In genomic region chr19:13817018-13817614, GRCh38 we compare ENCODE assay signal across 8 cellular contexts. TPM values are rescaled to one million over a fixed set of nuclear protein-coding genes. Genes with fewer than 3 reads are reported as not detected.
DNase-seq lines count a peak whose midpoint lies in the region; ATAC-seq and TF ChIP-seq lines count a peak whose summit lies in the region.

No MANE protein-coding gene starts in this region.

- peaks cover 26% of the 10 kb centered on the region for H3K36me3 ChIP-seq in left ventricle myocardium inferior
- no peaks in the 10 kb centered on the region for H3K36me3 ChIP-seq in adrenal gland (replicated peaks in 1 of 2)

- TF ChIP-seq CTCF in left ventricle myocardium inferior (IDR thresholded peaks at IDR 0.05; ENCODE audit: borderline replicate concordance) (no peak), adrenal gland (IDR thresholded peaks at IDR 0.05) (no peak)

- peaks cover 5% of the 10 kb centered on the region for H3K4me1 Mint-ChIP-seq in activated CD4-positive, alpha-beta T cell treated with anti-CD3 and anti-CD28 coated beads for 36 hours
- peaks cover 18% of the 10 kb centered on the region for H3K4me1 Mint-ChIP-seq in stimulated activated naive CD8-positive, alpha-beta T cell treated with anti-CD3 and anti-CD28 coated beads, Interleukin-15, amount 100 ng/mL, for 72 hours

- H3K4me3 Mint-ChIP-seq in activated CD4-positive, alpha-beta T cell treated with anti-CD3 and anti-CD28 coated beads for 36 hours = peak overlapping the region; percentile 60
- peak overlapping the region in 1 of 2 donors; percentile 67 for H3K4me3 Mint-ChIP-seq in stimulated activated naive CD8-positive, alpha-beta T cell treated with anti-CD3 and anti-CD28 coated beads, Interleukin-15, amount 100 ng/mL, for 72 hours

- H3K27me3 Mint-ChIP-seq in activated CD4-positive, alpha-beta T cell treated with anti-CD3 and anti-CD28 coated beads for 36 hours = no peaks in the 10 kb centered on the region
- no peaks in the 10 kb centered on the region for H3K27me3 Mint-ChIP-seq in stimulated activated naive CD8-positive, alpha-beta T cell treated with anti-CD3 and anti-CD28 coated beads, Interleukin-15, amount 100 ng/mL, for 72 hours

- H3K4me1 ChIP-seq in left ventricle myocardium inferior (no peaks in the 10 kb centered on the region), adrenal gland (replicated peaks in 1 of 2) (peaks cover 0 to 5% of the 10 kb centered on the region in 2 donors)

- H3K27ac ChIP-seq in left ventricle myocardium inferior (replicated peaks) (no peak overlapping the region), adrenal gland (no peak overlapping the region)

- no peak overlapping the region for H3K27ac Mint-ChIP-seq in activated CD4-positive, alpha-beta T cell treated with anti-CD3 and anti-CD28 coated beads for 36 hours
- peak overlapping the region in 1 of 2 donors; percentile 92 for H3K27ac Mint-ChIP-seq in stimulated activated naive CD8-positive, alpha-beta T cell treated with anti-CD3 and anti-CD28 coated beads, Interleukin-15, amount 100 ng/mL, for 72 hours

- DNase-seq in activated CD4-positive, alpha-beta T cell treated with anti-CD3 and anti-CD28 coated beads for 36 hours = peak; percentile 72
- DNase-seq in activated CD4-positive, alpha-beta T cell treated with anti-CD3 and anti-CD28 coated beads for 4 hours = no peak
- DNase-seq in NCI-H774 (lab: John Stamatoyannopoulos, UW) = peak; percentile 72
- no peak for DNase-seq in left ventricle myocardium inferior
- DNase-seq in stimulated activated naive CD8-positive, alpha-beta T cell treated with anti-CD3 and anti-CD28 coated beads, Interleukin-15, amount 100 ng/mL, for 72 hours = peak in 1 of 2 donors; percentile 31
- no peak for DNase-seq in adrenal gland
- DNase-seq in ureter (ENCODE audit: low spot score) = no peak

- 63 to 96% (median 77%) methylated on average over 4 to 11 of the region's 11 CpGs for WGBS in adrenal gland, 4 donors

- no peaks in the 10 kb centered on the region for H3K9me3 Mint-ChIP-seq in activated CD4-positive, alpha-beta T cell treated with anti-CD3 and anti-CD28 coated beads for 36 hours (ENCODE audit: low read depth)
- H3K9me3 Mint-ChIP-seq in stimulated activated naive CD8-positive, alpha-beta T cell treated with anti-CD3 and anti-CD28 coated beads, Interleukin-15, amount 100 ng/mL, for 72 hours = no peaks in the 10 kb centered on the region

- peaks cover 7% of the 10 kb centered on the region for H3K36me3 Mint-ChIP-seq in activated CD4-positive, alpha-beta T cell treated with anti-CD3 and anti-CD28 coated beads for 36 hours (ENCODE audit: low read depth)

- peak; percentile 81 for ATAC-seq in activated CD4-positive, alpha-beta T cell treated with anti-CD3 and anti-CD28 coated beads for 36 hours
- peak; percentile 49 for ATAC-seq in stimulated activated naive CD8-positive, alpha-beta T cell treated with anti-CD3 and anti-CD28 coated beads, Interleukin-15, amount 100 ng/mL, for 72 hours
- no peak for ATAC-seq in GM18870 (IDR thresholded peaks at IDR 0.05; ENCODE audit: unreplicated experiment)

- H3K27me3 ChIP-seq in left ventricle myocardium inferior (ENCODE audit: low read depth) (no peaks in the 10 kb centered on the region), adrenal gland (no peaks in the 10 kb centered on the region)

- H3K4me3 ChIP-seq in left ventricle myocardium inferior (peak overlapping the region; percentile 51), adrenal gland (no peak overlapping the region)

- intact Hi-C loops in activated CD4-positive, alpha-beta T cell treated with anti-CD3 and anti-CD28 coated beads for 36 hours (cut with DNase I, micrococcal nuclease) = no loop called here
- intact Hi-C loops in left ventricle myocardium inferior (cut with micrococcal nuclease) (no loop called here), adrenal gland (cut with DNase I) (no loop called here)

- POLR2A ChIA-PET in activated CD4-positive, alpha-beta T cell treated with anti-CD3 and anti-CD28 coated beads for 36 hours (lab: Charles Lee) = interaction anchor here (1.0 kb wide), 1 partner anchor 11 kb away, joined by 3 read pairs; no protein-coding TSS in a partner anchor

- CTCF ChIA-PET in activated CD4-positive, alpha-beta T cell treated with anti-CD3 and anti-CD28 coated beads for 36 hours (lab: Charles Lee) = interaction anchor here (1.3 kb wide), 1 partner anchor 45 kb away, joined by 4 read pairs; no protein-coding TSS in a partner anchor

- no peaks in the 10 kb centered on the region for H3K9me3 ChIP-seq in left ventricle myocardium inferior (replicated peaks)
- no peaks in the 10 kb centered on the region for H3K9me3 ChIP-seq in adrenal gland (replicated peaks in 1 of 3)

- TF ChIP-seq POLR2A in adrenal gland (IDR thresholded peaks at IDR 0.05) = no peak

RNA-seq across cellular contexts. Expression of gene ZSWIM4, which starts 21.9 kb away (rescaled TPM):
- total RNA-seq in activated CD4-positive, alpha-beta T cell treated with anti-CD3 and anti-CD28 coated beads for 36 hours = 1 to 10 TPM; 5.6 to 5.8 TPM
- 2.6 TPM for total RNA-seq in left ventricle myocardium inferior
- total RNA-seq in adrenal gland = 10 to 100 TPM in 4 of 8 donors, 1 to 10 TPM in 4; 5.8 to 15.4 (median 10.2) TPM
- 1 to 10 TPM; 1.7 to 6.4 (median 3.2) TPM for polyA plus RNA-seq in adrenal gland
- total RNA-seq in ureter = 8.1 TPM

RNA-seq across cellular contexts. Expression of gene C19orf53, which starts 42.9 kb away (rescaled TPM):
- 100 to 1,000 TPM; 115 to 142 TPM for total RNA-seq in activated CD4-positive, alpha-beta T cell treated with anti-CD3 and anti-CD28 coated beads for 36 hours
- total RNA-seq in left ventricle myocardium inferior = 97.7 TPM
- 100 to 1,000 TPM in 7 of 8 donors, 10 to 100 TPM in 1; 95.8 to 224 (median 137) TPM for total RNA-seq in adrenal gland
- polyA plus RNA-seq in adrenal gland = 100 to 1,000 TPM; 134 to 459 (median 340) TPM
- 78.2 TPM for total RNA-seq in ureter

RNA-seq across cellular contexts. Expression of gene MRI1, which starts 52.8 kb away (rescaled TPM):
- total RNA-seq in activated CD4-positive, alpha-beta T cell treated with anti-CD3 and anti-CD28 coated beads for 36 hours = 10 to 100 TPM; 35.9 to 39.9 TPM
- total RNA-seq in left ventricle myocardium inferior = 13.7 TPM
- 10 to 100 TPM; 16.8 to 69.6 (median 44.9) TPM for total RNA-seq in adrenal gland
- polyA plus RNA-seq in adrenal gland = 10 to 100 TPM; 11.9 to 34.6 (median 20.5) TPM
- total RNA-seq in ureter = 50.7 TPM

RNA-seq across cellular contexts. Expression of gene NANOS3, which starts 59.8 kb away (rescaled TPM):
- total RNA-seq in activated CD4-positive, alpha-beta T cell treated with anti-CD3 and anti-CD28 coated beads for 36 hours = 1 to 10 TPM; 1.2 to 1.6 TPM
- 1.3 TPM for total RNA-seq in left ventricle myocardium inferior
- total RNA-seq in adrenal gland = 1 to 10 TPM in 1 of 8 donors, not detected in 7; 1.9 TPM
- polyA plus RNA-seq in adrenal gland = 1 to 10 TPM in 1 of 3 donors, under 1 TPM in 1, not detected in 1; 0.71 to 1.9 TPM
- not detected for total RNA-seq in ureter

Comparison
In these comparisons a context has a peak if more than half of its experiments do, and no peak if none do; other contexts are left out.
1. DNase-seq: peak in activated CD4-positive, alpha-beta T cell treated with anti-CD3 and anti-CD28 coated beads for 36 hours (single experiment) and NCI-H774 (single experiment); none in activated CD4-positive, alpha-beta T cell treated with anti-CD3 and anti-CD28 coated beads for 4 hours (0 of 2), left ventricle myocardium inferior (single experiment), adrenal gland (0 of 7) and ureter (single experiment).